Comparison of ENCODE assay signal across 2 cellular contexts in the genomic region with DNA sequence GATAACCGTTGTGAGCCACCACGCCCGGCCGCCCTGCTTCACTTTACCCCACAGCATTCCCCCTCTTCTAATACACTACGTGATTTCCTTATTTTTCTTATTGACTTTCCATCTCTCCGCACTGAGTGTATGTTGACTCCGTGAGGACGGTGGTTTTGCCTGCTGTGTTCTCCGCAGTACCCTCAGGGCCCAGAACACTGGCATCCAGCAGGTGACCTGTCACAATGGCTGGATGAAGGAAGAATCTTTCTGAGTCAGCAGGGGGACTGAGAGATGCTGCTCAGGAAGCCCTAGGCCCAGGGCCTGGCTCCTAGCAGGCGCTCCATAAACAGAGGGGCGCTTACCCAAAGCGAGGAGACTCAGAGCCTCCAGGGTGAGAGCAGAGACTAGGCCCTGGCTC.
TF ChIP-seq lines count a peak whose summit lies in the region.

No MANE protein-coding gene starts in this region.

TF ChIP-seq in GM23338, 12 proteins besides CTCF, POLR2A, EP300 and RAD21 (continued from another document):
- TF ChIP-seq, protein P1, sequence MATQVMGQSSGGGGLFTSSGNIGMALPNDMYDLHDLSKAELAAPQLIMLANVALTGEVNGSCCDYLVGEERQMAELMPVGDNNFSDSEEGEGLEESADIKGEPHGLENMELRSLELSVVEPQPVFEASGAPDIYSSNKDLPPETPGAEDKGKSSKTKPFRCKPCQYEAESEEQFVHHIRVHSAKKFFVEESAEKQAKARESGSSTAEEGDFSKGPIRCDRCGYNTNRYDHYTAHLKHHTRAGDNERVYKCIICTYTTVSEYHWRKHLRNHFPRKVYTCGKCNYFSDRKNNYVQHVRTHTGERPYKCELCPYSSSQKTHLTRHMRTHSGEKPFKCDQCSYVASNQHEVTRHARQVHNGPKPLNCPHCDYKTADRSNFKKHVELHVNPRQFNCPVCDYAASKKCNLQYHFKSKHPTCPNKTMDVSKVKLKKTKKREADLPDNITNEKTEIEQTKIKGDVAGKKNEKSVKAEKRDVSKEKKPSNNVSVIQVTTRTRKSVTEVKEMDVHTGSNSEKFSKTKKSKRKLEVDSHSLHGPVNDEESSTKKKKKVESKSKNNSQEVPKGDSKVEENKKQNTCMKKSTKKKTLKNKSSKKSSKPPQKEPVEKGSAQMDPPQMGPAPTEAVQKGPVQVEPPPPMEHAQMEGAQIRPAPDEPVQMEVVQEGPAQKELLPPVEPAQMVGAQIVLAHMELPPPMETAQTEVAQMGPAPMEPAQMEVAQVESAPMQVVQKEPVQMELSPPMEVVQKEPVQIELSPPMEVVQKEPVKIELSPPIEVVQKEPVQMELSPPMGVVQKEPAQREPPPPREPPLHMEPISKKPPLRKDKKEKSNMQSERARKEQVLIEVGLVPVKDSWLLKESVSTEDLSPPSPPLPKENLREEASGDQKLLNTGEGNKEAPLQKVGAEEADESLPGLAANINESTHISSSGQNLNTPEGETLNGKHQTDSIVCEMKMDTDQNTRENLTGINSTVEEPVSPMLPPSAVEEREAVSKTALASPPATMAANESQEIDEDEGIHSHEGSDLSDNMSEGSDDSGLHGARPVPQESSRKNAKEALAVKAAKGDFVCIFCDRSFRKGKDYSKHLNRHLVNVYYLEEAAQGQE (IDR thresholded peaks at IDR 0.05; ENCODE audit: unreplicated experiment): no peak
- TF ChIP-seq NANOG (IDR thresholded peaks at IDR 0.05; ENCODE audit: borderline replicate concordance) (no peak), CREB1 (CRISPR knock-in tag; IDR thresholded peaks at IDR 0.05; ENCODE audit: low read depth) (no peak), POLR2AphosphoS5 (IDR thresholded peaks at IDR 0.05; ENCODE audit: low read depth) (no peak), ZNF331 (CRISPR knock-in tag; IDR thresholded peaks at IDR 0.05; ENCODE audit: low read depth) (no peak)
- TF ChIP-seq, protein P2, sequence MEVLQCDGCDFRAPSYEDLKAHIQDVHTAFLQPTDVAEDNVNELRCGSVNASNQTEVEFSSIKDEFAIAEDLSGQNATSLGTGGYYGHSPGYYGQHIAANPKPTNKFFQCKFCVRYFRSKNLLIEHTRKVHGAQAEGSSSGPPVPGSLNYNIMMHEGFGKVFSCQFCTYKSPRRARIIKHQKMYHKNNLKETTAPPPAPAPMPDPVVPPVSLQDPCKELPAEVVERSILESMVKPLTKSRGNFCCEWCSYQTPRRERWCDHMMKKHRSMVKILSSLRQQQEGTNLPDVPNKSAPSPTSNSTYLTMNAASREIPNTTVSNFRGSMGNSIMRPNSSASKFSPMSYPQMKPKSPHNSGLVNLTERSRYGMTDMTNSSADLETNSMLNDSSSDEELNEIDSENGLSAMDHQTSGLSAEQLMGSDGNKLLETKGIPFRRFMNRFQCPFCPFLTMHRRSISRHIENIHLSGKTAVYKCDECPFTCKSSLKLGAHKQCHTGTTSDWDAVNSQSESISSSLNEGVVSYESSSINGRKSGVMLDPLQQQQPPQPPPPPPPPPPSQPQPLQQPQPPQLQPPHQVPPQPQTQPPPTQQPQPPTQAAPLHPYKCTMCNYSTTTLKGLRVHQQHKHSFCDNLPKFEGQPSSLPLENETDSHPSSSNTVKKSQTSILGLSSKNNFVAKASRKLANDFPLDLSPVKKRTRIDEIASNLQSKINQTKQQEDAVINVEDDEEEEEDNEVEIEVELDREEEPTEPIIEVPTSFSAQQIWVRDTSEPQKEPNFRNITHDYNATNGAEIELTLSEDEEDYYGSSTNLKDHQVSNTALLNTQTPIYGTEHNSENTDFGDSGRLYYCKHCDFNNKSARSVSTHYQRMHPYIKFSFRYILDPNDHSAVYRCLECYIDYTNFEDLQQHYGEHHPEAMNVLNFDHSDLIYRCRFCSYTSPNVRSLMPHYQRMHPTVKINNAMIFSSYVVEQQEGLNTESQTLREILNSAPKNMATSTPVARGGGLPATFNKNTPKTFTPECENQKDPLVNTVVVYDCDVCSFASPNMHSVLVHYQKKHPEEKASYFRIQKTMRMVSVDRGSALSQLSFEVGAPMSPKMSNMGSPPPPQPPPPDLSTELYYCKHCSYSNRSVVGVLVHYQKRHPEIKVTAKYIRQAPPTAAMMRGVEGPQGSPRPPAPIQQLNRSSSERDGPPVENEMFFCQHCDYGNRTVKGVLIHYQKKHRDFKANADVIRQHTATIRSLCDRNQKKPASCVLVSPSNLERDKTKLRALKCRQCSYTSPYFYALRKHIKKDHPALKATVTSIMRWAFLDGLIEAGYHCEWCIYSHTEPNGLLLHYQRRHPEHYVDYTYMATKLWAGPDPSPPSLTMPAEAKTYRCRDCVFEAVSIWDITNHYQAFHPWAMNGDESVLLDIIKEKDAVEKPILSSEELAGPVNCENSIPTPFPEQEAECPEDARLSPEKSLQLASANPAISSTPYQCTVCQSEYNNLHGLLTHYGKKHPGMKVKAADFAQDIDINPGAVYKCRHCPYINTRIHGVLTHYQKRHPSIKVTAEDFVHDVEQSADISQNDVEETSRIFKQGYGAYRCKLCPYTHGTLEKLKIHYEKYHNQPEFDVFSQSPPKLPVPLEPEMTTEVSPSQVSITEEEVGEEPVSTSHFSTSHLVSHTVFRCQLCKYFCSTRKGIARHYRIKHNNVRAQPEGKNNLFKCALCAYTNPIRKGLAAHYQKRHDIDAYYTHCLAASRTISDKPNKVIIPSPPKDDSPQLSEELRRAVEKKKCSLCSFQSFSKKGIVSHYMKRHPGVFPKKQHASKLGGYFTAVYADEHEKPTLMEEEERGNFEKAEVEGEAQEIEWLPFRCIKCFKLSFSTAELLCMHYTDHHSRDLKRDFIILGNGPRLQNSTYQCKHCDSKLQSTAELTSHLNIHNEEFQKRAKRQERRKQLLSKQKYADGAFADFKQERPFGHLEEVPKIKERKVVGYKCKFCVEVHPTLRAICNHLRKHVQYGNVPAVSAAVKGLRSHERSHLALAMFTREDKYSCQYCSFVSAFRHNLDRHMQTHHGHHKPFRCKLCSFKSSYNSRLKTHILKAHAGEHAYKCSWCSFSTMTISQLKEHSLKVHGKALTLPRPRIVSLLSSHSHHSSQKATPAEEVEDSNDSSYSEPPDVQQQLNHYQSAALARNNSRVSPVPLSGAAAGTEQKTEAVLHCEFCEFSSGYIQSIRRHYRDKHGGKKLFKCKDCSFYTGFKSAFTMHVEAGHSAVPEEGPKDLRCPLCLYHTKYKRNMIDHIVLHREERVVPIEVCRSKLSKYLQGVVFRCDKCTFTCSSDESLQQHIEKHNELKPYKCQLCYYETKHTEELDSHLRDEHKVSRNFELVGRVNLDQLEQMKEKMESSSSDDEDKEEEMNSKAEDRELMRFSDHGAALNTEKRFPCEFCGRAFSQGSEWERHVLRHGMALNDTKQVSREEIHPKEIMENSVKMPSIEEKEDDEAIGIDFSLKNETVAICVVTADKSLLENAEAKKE (CRISPR knock-in tag; IDR thresholded peaks at IDR 0.05): no peak

TF ChIP-seq in WTC11, 78 proteins besides CTCF, POLR2A, EP300 and RAD21 (continued from another document):
- TF ChIP-seq, protein P3, sequence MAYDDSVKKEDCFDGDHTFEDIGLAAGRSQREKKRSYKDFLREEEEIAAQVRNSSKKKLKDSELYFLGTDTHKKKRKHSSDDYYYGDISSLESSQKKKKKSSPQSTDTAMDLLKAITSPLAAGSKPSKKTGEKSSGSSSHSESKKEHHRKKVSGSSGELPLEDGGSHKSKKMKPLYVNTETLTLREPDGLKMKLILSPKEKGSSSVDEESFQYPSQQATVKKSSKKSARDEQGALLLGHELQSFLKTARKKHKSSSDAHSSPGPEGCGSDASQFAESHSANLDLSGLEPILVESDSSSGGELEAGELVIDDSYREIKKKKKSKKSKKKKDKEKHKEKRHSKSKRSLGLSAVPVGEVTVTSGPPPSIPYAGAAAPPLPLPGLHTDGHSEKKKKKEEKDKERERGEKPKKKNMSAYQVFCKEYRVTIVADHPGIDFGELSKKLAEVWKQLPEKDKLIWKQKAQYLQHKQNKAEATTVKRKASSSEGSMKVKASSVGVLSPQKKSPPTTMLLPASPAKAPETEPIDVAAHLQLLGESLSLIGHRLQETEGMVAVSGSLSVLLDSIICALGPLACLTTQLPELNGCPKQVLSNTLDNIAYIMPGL (CRISPR knock-in tag; IDR thresholded peaks at IDR 0.05): no peak
- TF ChIP-seq, protein P4, sequence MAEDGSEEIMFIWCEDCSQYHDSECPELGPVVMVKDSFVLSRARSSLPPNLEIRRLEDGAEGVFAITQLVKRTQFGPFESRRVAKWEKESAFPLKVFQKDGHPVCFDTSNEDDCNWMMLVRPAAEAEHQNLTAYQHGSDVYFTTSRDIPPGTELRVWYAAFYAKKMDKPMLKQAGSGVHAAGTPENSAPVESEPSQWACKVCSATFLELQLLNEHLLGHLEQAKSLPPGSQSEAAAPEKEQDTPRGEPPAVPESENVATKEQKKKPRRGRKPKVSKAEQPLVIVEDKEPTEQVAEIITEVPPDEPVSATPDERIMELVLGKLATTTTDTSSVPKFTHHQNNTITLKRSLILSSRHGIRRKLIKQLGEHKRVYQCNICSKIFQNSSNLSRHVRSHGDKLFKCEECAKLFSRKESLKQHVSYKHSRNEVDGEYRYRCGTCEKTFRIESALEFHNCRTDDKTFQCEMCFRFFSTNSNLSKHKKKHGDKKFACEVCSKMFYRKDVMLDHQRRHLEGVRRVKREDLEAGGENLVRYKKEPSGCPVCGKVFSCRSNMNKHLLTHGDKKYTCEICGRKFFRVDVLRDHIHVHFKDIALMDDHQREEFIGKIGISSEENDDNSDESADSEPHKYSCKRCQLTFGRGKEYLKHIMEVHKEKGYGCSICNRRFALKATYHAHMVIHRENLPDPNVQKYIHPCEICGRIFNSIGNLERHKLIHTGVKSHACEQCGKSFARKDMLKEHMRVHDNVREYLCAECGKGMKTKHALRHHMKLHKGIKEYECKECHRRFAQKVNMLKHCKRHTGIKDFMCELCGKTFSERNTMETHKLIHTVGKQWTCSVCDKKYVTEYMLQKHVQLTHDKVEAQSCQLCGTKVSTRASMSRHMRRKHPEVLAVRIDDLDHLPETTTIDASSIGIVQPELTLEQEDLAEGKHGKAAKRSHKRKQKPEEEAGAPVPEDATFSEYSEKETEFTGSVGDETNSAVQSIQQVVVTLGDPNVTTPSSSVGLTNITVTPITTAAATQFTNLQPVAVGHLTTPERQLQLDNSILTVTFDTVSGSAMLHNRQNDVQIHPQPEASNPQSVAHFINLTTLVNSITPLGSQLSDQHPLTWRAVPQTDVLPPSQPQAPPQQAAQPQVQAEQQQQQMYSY (CRISPR knock-in tag; IDR thresholded peaks at IDR 0.05): no peak
- TF ChIP-seq ATF1 (CRISPR knock-in tag; IDR thresholded peaks at IDR 0.05) (no peak), GTF2I (CRISPR knock-in tag; conservative IDR thresholded peaks at IDR 0.05) (no peak), TP53 (CRISPR knock-in tag; IDR thresholded peaks at IDR 0.05) (no peak), SMAD4 (CRISPR knock-in tag; IDR thresholded peaks at IDR 0.05) (no peak)
- TF ChIP-seq, protein P5, sequence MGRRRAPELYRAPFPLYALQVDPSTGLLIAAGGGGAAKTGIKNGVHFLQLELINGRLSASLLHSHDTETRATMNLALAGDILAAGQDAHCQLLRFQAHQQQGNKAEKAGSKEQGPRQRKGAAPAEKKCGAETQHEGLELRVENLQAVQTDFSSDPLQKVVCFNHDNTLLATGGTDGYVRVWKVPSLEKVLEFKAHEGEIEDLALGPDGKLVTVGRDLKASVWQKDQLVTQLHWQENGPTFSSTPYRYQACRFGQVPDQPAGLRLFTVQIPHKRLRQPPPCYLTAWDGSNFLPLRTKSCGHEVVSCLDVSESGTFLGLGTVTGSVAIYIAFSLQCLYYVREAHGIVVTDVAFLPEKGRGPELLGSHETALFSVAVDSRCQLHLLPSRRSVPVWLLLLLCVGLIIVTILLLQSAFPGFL (CRISPR knock-in tag; IDR thresholded peaks at IDR 0.05; ENCODE audit: borderline replicate concordance): no peak
- TF ChIP-seq, protein P6, sequence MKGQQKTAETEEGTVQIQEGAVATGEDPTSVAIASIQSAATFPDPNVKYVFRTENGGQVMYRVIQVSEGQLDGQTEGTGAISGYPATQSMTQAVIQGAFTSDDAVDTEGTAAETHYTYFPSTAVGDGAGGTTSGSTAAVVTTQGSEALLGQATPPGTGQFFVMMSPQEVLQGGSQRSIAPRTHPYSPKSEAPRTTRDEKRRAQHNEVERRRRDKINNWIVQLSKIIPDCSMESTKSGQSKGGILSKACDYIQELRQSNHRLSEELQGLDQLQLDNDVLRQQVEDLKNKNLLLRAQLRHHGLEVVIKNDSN (CRISPR knock-in tag; IDR thresholded peaks at IDR 0.05): no peak
- TF ChIP-seq, protein P7, sequence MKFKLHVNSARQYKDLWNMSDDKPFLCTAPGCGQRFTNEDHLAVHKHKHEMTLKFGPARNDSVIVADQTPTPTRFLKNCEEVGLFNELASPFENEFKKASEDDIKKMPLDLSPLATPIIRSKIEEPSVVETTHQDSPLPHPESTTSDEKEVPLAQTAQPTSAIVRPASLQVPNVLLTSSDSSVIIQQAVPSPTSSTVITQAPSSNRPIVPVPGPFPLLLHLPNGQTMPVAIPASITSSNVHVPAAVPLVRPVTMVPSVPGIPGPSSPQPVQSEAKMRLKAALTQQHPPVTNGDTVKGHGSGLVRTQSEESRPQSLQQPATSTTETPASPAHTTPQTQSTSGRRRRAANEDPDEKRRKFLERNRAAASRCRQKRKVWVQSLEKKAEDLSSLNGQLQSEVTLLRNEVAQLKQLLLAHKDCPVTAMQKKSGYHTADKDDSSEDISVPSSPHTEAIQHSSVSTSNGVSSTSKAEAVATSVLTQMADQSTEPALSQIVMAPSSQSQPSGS (CRISPR knock-in tag; IDR thresholded peaks at IDR 0.05; ENCODE audit: borderline replicate concordance, low read depth): no peak
- TF ChIP-seq, protein P8, sequence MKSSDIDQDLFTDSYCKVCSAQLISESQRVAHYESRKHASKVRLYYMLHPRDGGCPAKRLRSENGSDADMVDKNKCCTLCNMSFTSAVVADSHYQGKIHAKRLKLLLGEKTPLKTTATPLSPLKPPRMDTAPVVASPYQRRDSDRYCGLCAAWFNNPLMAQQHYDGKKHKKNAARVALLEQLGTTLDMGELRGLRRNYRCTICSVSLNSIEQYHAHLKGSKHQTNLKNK (CRISPR knock-in tag; IDR thresholded peaks at IDR 0.05): no peak
